ENCODE assay signal across 8 cellular contexts in the genomic region with DNA sequence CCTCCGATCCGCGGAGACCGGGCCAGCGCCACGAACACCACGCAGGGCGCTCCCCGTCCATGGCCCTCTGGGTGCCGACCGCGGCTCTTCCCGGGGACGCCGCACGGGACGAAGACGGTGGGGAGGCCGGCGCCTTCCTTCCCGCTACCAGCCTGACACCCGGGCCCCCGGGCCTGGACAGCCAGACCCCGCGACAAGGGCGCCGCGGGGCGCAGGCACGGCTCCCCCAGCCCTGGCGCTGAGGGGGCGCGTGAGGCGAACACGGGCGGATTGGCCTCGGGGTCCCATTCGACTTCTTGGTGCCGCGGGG. TPM values are rescaled to one million over a fixed set of nuclear protein-coding genes. Genes with fewer than 3 reads are reported as not detected.
A peak's percentile ranks its signal among the peaks of the same experiment; 100 is the strongest.
DNase-seq lines count a peak whose midpoint lies in the region; ATAC-seq and TF ChIP-seq lines count a peak whose summit lies in the region.

No MANE protein-coding gene starts in this region.

- POLR2A ChIA-PET in CD4-positive, alpha-beta T cell (lab: Charles Lee) = interaction anchor here (1.4 kb wide), 1 partner anchor 272 kb away, joined by 4 read pairs; no protein-coding TSS in a partner anchor
- POLR2A ChIA-PET in Panc1 (lab: Charles Lee) = no interaction called here

- H3K4me1 Mint-ChIP-seq in CD4-positive, alpha-beta T cell (ENCODE audit: low read depth) = peaks cover 16% of the 10 kb centered on the region

- H3K27me3 ChIP-seq in CD4-positive, alpha-beta T cell (ENCODE audit: control insufficient read depth, insufficient read depth, low read length) = no peaks in the 10 kb centered on the region
- H3K27me3 ChIP-seq in Panc1 (ENCODE audit: control insufficient read depth, insufficient read depth, low read length) (no peaks in the 10 kb centered on the region), parathyroid adenoma (ENCODE audit: control insufficient read depth, insufficient read depth, low read length) (no peaks in the 10 kb centered on the region)

- no TSS peak for BruUV-seq in Panc1 (replicated peaks; lab: Mats Ljungman, UMichigan)

- no peaks in the 10 kb centered on the region for H3K27me3 Mint-ChIP-seq in CD4-positive, alpha-beta T cell

- no peak overlapping the region for H3K4me2 ChIP-seq in parathyroid adenoma (ENCODE audit: low read length)

- no peak for TF ChIP-seq CTCF in CD4-positive, alpha-beta T cell (IDR thresholded peaks at IDR 0.05)
- no peak for TF ChIP-seq CTCF in Panc1 (IDR thresholded peaks at IDR 0.05)
- no peak for TF ChIP-seq CTCF in epithelial cell of proximal tubule (conservative IDR thresholded peaks at IDR 0.05; ENCODE audit: low read depth, low read length)
- no peak for TF ChIP-seq CTCF in parathyroid adenoma (IDR thresholded peaks at IDR 0.05)

- intact Hi-C loops in CD4-positive, alpha-beta T cell (cut with DNase I, micrococcal nuclease) = loop anchor here in 1 of 2 experiments (5.0 kb wide), 1 partner anchor 52 kb away; no protein-coding TSS in a partner anchor
- intact Hi-C loops in Panc1 (cut with micrococcal nuclease; ENCODE audit: unreplicated experiment) = no loop called here

- no peak for DNase-seq in CD4-positive, alpha-beta T cell
- no peak for DNase-seq in Panc1 (ENCODE audit: low read depth, low spot score)
- DNase-seq in epithelial cell of proximal tubule (ENCODE audit: low read depth) = no peak
- DNase-seq in pons (ENCODE audit: low spot score) = no peak
- no peak for DNase-seq in dedifferentiated amniotic fluid mesenchymal stem cell (ENCODE audit: extremely low spot score)
- no peak for DNase-seq in NCI-H1105 (lab: John Stamatoyannopoulos, UW)

- no peaks in the 10 kb centered on the region for H3K9me3 Mint-ChIP-seq in CD4-positive, alpha-beta T cell

- H3K27ac Mint-ChIP-seq in CD4-positive, alpha-beta T cell = no peak overlapping the region

- peaks cover 33% of the 10 kb centered on the region for H3K36me3 Mint-ChIP-seq in CD4-positive, alpha-beta T cell (ENCODE audit: low read depth)

- H2AFZ ChIP-seq in parathyroid adenoma = peak overlapping the region; percentile 56

- peaks cover 15% of the 10 kb centered on the region for H3K36me3 ChIP-seq in Panc1 (ENCODE audit: control insufficient read depth, insufficient read depth, low read length)
- no peaks in the 10 kb centered on the region for H3K36me3 ChIP-seq in parathyroid adenoma (ENCODE audit: control insufficient read depth, insufficient read depth, low read length)

- H3K79me2 ChIP-seq in parathyroid adenoma = no peaks in the 10 kb centered on the region

- H3K9ac ChIP-seq in parathyroid adenoma = no peak overlapping the region

- H3K4me3 ChIP-seq in Panc1 (ENCODE audit: low read depth in 2 of 2, low read length in 2 of 2) = peak overlapping the region; percentile 31 to 99; a peak in 3 of 4 replicates
- H3K4me3 ChIP-seq in epithelial cell of proximal tubule (ENCODE audit: low read depth, low read length) = peak overlapping the region; percentile 75
- H3K4me3 ChIP-seq in parathyroid adenoma (ENCODE audit: low read depth, low read length) = peak overlapping the region; percentile 37

- H3K4me3 Mint-ChIP-seq in CD4-positive, alpha-beta T cell = peak overlapping the region; percentile 90

- in situ Hi-C loops in Panc1 (cut with HindIII; ENCODE audit: low pct_unique_long_range_greater_than_20kb, low sequenced_read_pairs) = no loop called here

- peak; percentile 16 for ATAC-seq in CD4-positive, alpha-beta T cell (ENCODE audit: poor library complexity)
- peak; percentile 8 for ATAC-seq in Panc1
- ATAC-seq in HG03280 (IDR thresholded peaks at IDR 0.05; ENCODE audit: unreplicated experiment) = no peak

- no peaks in the 10 kb centered on the region for H3K9me3 ChIP-seq in CD4-positive, alpha-beta T cell (ENCODE audit: control insufficient read depth, low read length)
- H3K9me3 ChIP-seq in Panc1 (ENCODE audit: control insufficient read depth, insufficient read depth, low read depth, low read length) (no peaks in the 10 kb centered on the region), parathyroid adenoma (ENCODE audit: control insufficient read depth, low read length) (no peaks in the 10 kb centered on the region)

- no peak overlapping the region for H3K27ac ChIP-seq in CD4-positive, alpha-beta T cell (ENCODE audit: low read depth, low read length)
- peak overlapping the region; percentile 48 for H3K27ac ChIP-seq in Panc1 (ENCODE audit: low read length)
- no peak overlapping the region for H3K27ac ChIP-seq in parathyroid adenoma

- CTCF ChIA-PET in CD4-positive, alpha-beta T cell (lab: Charles Lee) = interaction anchor here (1.4 to 1.5 kb wide), 2 partner anchors 55 to 90 kb away, joined by 3 to 6 read pairs; no protein-coding TSS in a partner anchor
- CTCF ChIA-PET in Panc1 (lab: Charles Lee) = interaction anchor here (0.6 kb wide), 1 partner anchor 17 kb away, joined by 3 read pairs; no protein-coding TSS in a partner anchor

- H3K4me1 ChIP-seq in Panc1 (ENCODE audit: control insufficient read depth, insufficient read depth, low read length) (peaks cover 7% of the 10 kb centered on the region), parathyroid adenoma (no peaks in the 10 kb centered on the region)

RNA-seq across cellular contexts. Expression of a gene that starts 0.6 kb away (rescaled TPM):
- total RNA-seq in CD4-positive, alpha-beta T cell = 10 to 100 TPM; 50.2 to 52.0 TPM
- total RNA-seq in Panc1 (2021; ENCODE audit: unreplicated experiment) = 193 TPM
- 179 TPM for polyA plus RNA-seq in Panc1 (2012; ENCODE audit: insufficient read length)
- total RNA-seq in epithelial cell of proximal tubule = 73.9 and 132 TPM in 2 replicates

RNA-seq across cellular contexts. Expression of a gene that starts 0.7 kb away (rescaled TPM):
- total RNA-seq in CD4-positive, alpha-beta T cell = 10 to 100 TPM; 13.9 TPM
- total RNA-seq in Panc1 (2021; ENCODE audit: unreplicated experiment) (58.8 TPM), epithelial cell of proximal tubule (11.9 and 33.3 TPM in 2 replicates)
- polyA plus RNA-seq in Panc1 (2012; ENCODE audit: insufficient read length) = 82.0 TPM

RNA-seq across cellular contexts. Expression of a gene that starts 6.6 kb away (rescaled TPM):
- total RNA-seq in CD4-positive, alpha-beta T cell = under 1 TPM; 0.69 to 0.95 TPM
- total RNA-seq in Panc1 (2021; ENCODE audit: unreplicated experiment) (9.8 TPM), epithelial cell of proximal tubule (3.1 and 6.8 TPM in 2 replicates)
- polyA plus RNA-seq in Panc1 (2012; ENCODE audit: insufficient read length) = 12.0 TPM

RNA-seq across cellular contexts. Expression of a gene that starts 22.2 kb away (rescaled TPM):
- not detected for total RNA-seq in CD4-positive, alpha-beta T cell
- total RNA-seq in Panc1 (2021; ENCODE audit: unreplicated experiment) (1.5 TPM), epithelial cell of proximal tubule (not detected in 2 replicates)
- 4.7 TPM for polyA plus RNA-seq in Panc1 (2012; ENCODE audit: insufficient read length)

RNA-seq across cellular contexts. Expression of a gene that starts 36.0 kb away (rescaled TPM):
- not detected for total RNA-seq in CD4-positive, alpha-beta T cell
- total RNA-seq in Panc1 (2021; ENCODE audit: unreplicated experiment) (51.8 TPM), epithelial cell of proximal tubule (0.51 and 3.5 TPM in 2 replicates)
- 50.7 TPM for polyA plus RNA-seq in Panc1 (2012; ENCODE audit: insufficient read length)
